ENCODE assay signal across 9 cellular contexts in genomic region chr2:20429528-20429927, GRCh38. TPM values are rescaled to one million over a fixed set of nuclear protein-coding genes. Genes with fewer than 3 reads are reported as not detected.
DNase-seq lines count a peak whose midpoint lies in the region; ATAC-seq, FAIRE-seq and TF ChIP-seq lines count a peak whose summit lies in the region.
"Had no signal": no experiment of that assay in that cellular context is flagged by ENCODE, and none has a peak within 500 bp of the region (broad histone marks: within the 10 kb centered on the region; RNA-seq: fewer than 3 reads in every experiment).

No MANE protein-coding gene starts in this region.

- TF ChIP-seq POLR2A in thyroid gland (IDR thresholded peaks at IDR 0.05), result no peak

- H3K27me3 ChIP-seq in pancreas (no peaks in the 10 kb centered on the region), thyroid gland (no peaks in the 10 kb centered on the region)

- intact Hi-C loops in pancreas (cut with DNase I) (no loop called here), thyroid gland (cut with DNase I) (no loop called here)

- H3K4me1 ChIP-seq in pancreas (peaks cover 5 to 13% (median 8%) of the 10 kb centered on the region in 3 donors), thyroid gland (peaks cover 5 to 29% of the 10 kb centered on the region in 2 donors)

- DNase-seq in RPMI7951 (ENCODE audit: low read depth) (peak; percentile 47), pancreas (peak in 2 of 6 donors; percentile 7 to 19), thyroid gland (no peak), inferior parietal cortex (ENCODE audit: extremely low spot score) (no peak)
- no peak for DNase-seq in natural killer cell treated with Interleukin-12 subunit alpha and Interleukin-12 subunit beta and Interleukin-15 and Interleukin-18, amount 100 ng/mL, for 72 hours (ENCODE audit: low spot score)

- H3K27me3 Mint-ChIP-seq in activated T-helper 17 cell treated with anti-CD3 and anti-CD28 coated beads, Interleukin-2, amount 50 U/mL, for 72 hours, result peaks cover 10% of the 10 kb centered on the region
- H3K27me3 Mint-ChIP-seq in natural killer cell treated with Interleukin-12 subunit alpha and Interleukin-12 subunit beta and Interleukin-15 and Interleukin-18, amount 100 ng/mL, for 72 hours, result peaks cover 0 to 2% of the 10 kb centered on the region in 2 donors
- H3K27me3 Mint-ChIP-seq: central memory CD8-positive, alpha-beta T cell had no signal

- H3K36me3 Mint-ChIP-seq in activated T-helper 17 cell treated with anti-CD3 and anti-CD28 coated beads, Interleukin-2, amount 50 U/mL, for 72 hours (ENCODE audit: low read depth), result no peaks in the 10 kb centered on the region
- no peaks in the 10 kb centered on the region for H3K36me3 Mint-ChIP-seq in natural killer cell treated with Interleukin-12 subunit alpha and Interleukin-12 subunit beta and Interleukin-15 and Interleukin-18, amount 100 ng/mL, for 72 hours

- peaks cover 20% of the 10 kb centered on the region for H3K4me1 Mint-ChIP-seq in activated T-helper 17 cell treated with anti-CD3 and anti-CD28 coated beads, Interleukin-2, amount 50 U/mL, for 72 hours
- peaks cover 25 to 30% of the 10 kb centered on the region in 2 donors for H3K4me1 Mint-ChIP-seq in natural killer cell treated with Interleukin-12 subunit alpha and Interleukin-12 subunit beta and Interleukin-15 and Interleukin-18, amount 100 ng/mL, for 72 hours (ENCODE audit: low read depth in 2 of 2)

- H3K4me3 ChIP-seq in pancreas (no peak overlapping the region), thyroid gland (replicated peaks in 1 of 3) (no peak overlapping the region)

- H3K9me3 ChIP-seq in pancreas (no peaks in the 10 kb centered on the region), thyroid gland (no peaks in the 10 kb centered on the region)

- no peak overlapping the region for H3K4me3 Mint-ChIP-seq in activated T-helper 17 cell treated with anti-CD3 and anti-CD28 coated beads, Interleukin-2, amount 50 U/mL, for 72 hours
- H3K4me3 Mint-ChIP-seq in natural killer cell treated with Interleukin-12 subunit alpha and Interleukin-12 subunit beta and Interleukin-15 and Interleukin-18, amount 100 ng/mL, for 72 hours, result no peak overlapping the region
- H3K4me3 Mint-ChIP-seq: central memory CD8-positive, alpha-beta T cell had no signal

- no peak for FAIRE-seq in pancreas (lab: Jason Lieb, UNC)

- ATAC-seq in GM19023 (IDR thresholded peaks at IDR 0.05; ENCODE audit: unreplicated experiment), result peak; percentile 65
- peak; percentile 70 for ATAC-seq in HG02870 (IDR thresholded peaks at IDR 0.05; ENCODE audit: unreplicated experiment)
- peak; percentile 55 to 70 (median 64) for ATAC-seq in pancreas
- no peak for ATAC-seq in activated T-helper 17 cell treated with anti-CD3 and anti-CD28 coated beads, Interleukin-2, amount 50 U/mL, for 72 hours (replicated peaks)
- ATAC-seq in natural killer cell treated with Interleukin-12 subunit alpha and Interleukin-12 subunit beta and Interleukin-15 and Interleukin-18, amount 100 ng/mL, for 72 hours, result no peak

- H3K36me3 ChIP-seq in pancreas (no peaks in the 10 kb centered on the region), thyroid gland (no peaks in the 10 kb centered on the region)

- H3K27ac ChIP-seq in pancreas (peak overlapping the region in 2 of 4 donors; percentile 4 to 26), thyroid gland (no peak overlapping the region)

- no peak overlapping the region for H3K27ac Mint-ChIP-seq in activated T-helper 17 cell treated with anti-CD3 and anti-CD28 coated beads, Interleukin-2, amount 50 U/mL, for 72 hours
- no peak overlapping the region for H3K27ac Mint-ChIP-seq in natural killer cell treated with Interleukin-12 subunit alpha and Interleukin-12 subunit beta and Interleukin-15 and Interleukin-18, amount 100 ng/mL, for 72 hours

- H3K9me3 Mint-ChIP-seq in activated T-helper 17 cell treated with anti-CD3 and anti-CD28 coated beads, Interleukin-2, amount 50 U/mL, for 72 hours, result no peaks in the 10 kb centered on the region
- H3K9me3 Mint-ChIP-seq in natural killer cell treated with Interleukin-12 subunit alpha and Interleukin-12 subunit beta and Interleukin-15 and Interleukin-18, amount 100 ng/mL, for 72 hours, result no peaks in the 10 kb centered on the region
- H3K9me3 Mint-ChIP-seq: central memory CD8-positive, alpha-beta T cell had no signal

- TF ChIP-seq CTCF in pancreas (IDR thresholded peaks at IDR 0.05), result no peak
- TF ChIP-seq CTCF in thyroid gland (IDR thresholded peaks at IDR 0.05), result no peak

- 19 to 45% methylated on average over 1 of the region's 1 CpG for WGBS in pancreas, 2 donors
- WGBS in thyroid gland, 2 donors, result 89 to 91% methylated on average over 1 of the region's 1 CpG

RNA-seq across cellular contexts. Expression of gene RHOB, which starts 17.3 kb away (rescaled TPM):
- 33.5 and 35.8 TPM in 2 replicates for total RNA-seq in RPMI7951 (2014; rRNA removed; shearing (Covaris generic))
- total RNA-seq in pancreas, result 10 to 100 TPM; 27.5 to 70.0 (median 52.4) TPM
- polyA plus RNA-seq in pancreas, result 10 to 100 TPM; 56.3 to 98.5 TPM
- 100 to 1,000 TPM; 238 to 381 (median 271) TPM for total RNA-seq in thyroid gland
- 10 to 100 TPM in 1 of 2 donors, 1 to 10 TPM in 1; 6.8 to 25.8 TPM for total RNA-seq in activated T-helper 17 cell treated with anti-CD3 and anti-CD28 coated beads, Interleukin-2, amount 50 U/mL, for 72 hours
- 10 to 100 TPM; 12.1 to 26.8 TPM for total RNA-seq in natural killer cell treated with Interleukin-12 subunit alpha and Interleukin-12 subunit beta and Interleukin-15 and Interleukin-18, amount 100 ng/mL, for 72 hours

Comparison
In these comparisons a context has a peak if more than half of its experiments do, and no peak if none do; other contexts are left out.
1. ATAC-seq: peak in GM19023 (single experiment), HG02870 (single experiment) and pancreas (4 of 4); none in activated T-helper 17 cell treated with anti-CD3 and anti-CD28 coated beads, Interleukin-2, amount 50 U/mL, for 72 hours (single experiment) and natural killer cell treated with Interleukin-12 subunit alpha and Interleukin-12 subunit beta and Interleukin-15 and Interleukin-18, amount 100 ng/mL, for 72 hours (0 of 2).